Comparison of ENCODE assay signal across 39 cellular contexts in genomic region chrY:13766040-13766439, GRCh38.
"Had no signal": no experiment of that assay in that cellular context is flagged by ENCODE, and none has a peak within 500 bp of the region (broad histone marks: within the 10 kb centered on the region; RNA-seq: fewer than 3 reads in every experiment).

No MANE protein-coding gene starts in this region.

- H3K27me3 ChIP-seq: adrenal gland, ascending aorta, body of pancreas, brain microvascular endothelial cell, breast epithelium, cardiac muscle cell had no signal

- H3K4me3 Mint-ChIP-seq: activated naive CD4-positive, alpha-beta T cell treated with anti-CD3 and anti-CD28 coated beads for 36 hours; activated naive CD4-positive, alpha-beta T cell treated with anti-CD3 and anti-CD28 coated beads, Interleukin-2, amount 10 ng/mL, durations not matched to agents 7 days and 5 days; activated naive CD4-positive, alpha-beta T cell treated with anti-CD3 and anti-CD28 coated beads, Interleukin-2, amount 50 U/mL, for 24 hours; activated naive CD8-positive, alpha-beta T cell; activated naive CD8-positive, alpha-beta T cell treated with anti-CD3 and anti-CD28 coated beads for 36 hours; activated naive CD8-positive, alpha-beta T cell treated with anti-CD3 and anti-CD28 coated beads, Interleukin-2, amount 10 ng/mL, durations not matched to agents 7 days and 5 days; activated naive CD8-positive, alpha-beta T cell treated with anti-CD3 and anti-CD28 coated beads, Interleukin-2, amount 50 U/mL, for 24 hours; activated T-cell treated with anti-CD3 and anti-CD28 coated beads, Interleukin-2, amount 50 U/mL, for 24 hours; activated T-cell treated with anti-CD3 and anti-CD28 coated beads, Interleukin-2, amount 50 U/mL, for 4 hours; activated T-cell treated with anti-CD3 and anti-CD28 coated beads, Interleukin-2, amount 50 U/mL, for 72 hours; activated T-helper 1 cell treated with anti-CD3 and anti-CD28 coated beads, Interleukin-12 subunit alpha, Interleukin-12 subunit beta, Interleukin-2, Interleukin-4 antibody, amounts not matched to agents 30 ng/mL and 10 ng/mL and 1 ng/mL, durations not matched to agents 14 hours and 24 hours and 36 hours; brain had no signal

- H3K4me1 ChIP-seq: adrenal gland, ascending aorta, body of pancreas, breast epithelium had no signal

- H3K4me1 Mint-ChIP-seq: activated naive CD4-positive, alpha-beta T cell treated with anti-CD3 and anti-CD28 coated beads, Interleukin-2, amount 10 ng/mL, durations not matched to agents 7 days and 5 days; activated naive CD4-positive, alpha-beta T cell treated with anti-CD3 and anti-CD28 coated beads, Interleukin-2, amount 50 U/mL, for 24 hours; activated naive CD8-positive, alpha-beta T cell treated with anti-CD3 and anti-CD28 coated beads for 36 hours; activated naive CD8-positive, alpha-beta T cell treated with anti-CD3 and anti-CD28 coated beads, Interleukin-2, amount 10 ng/mL, durations not matched to agents 7 days and 5 days; activated naive CD8-positive, alpha-beta T cell treated with anti-CD3 and anti-CD28 coated beads, Interleukin-2, amount 50 U/mL, for 24 hours; brain had no signal

- H3K36me3 ChIP-seq: adrenal gland, ascending aorta, brain microvascular endothelial cell, breast epithelium, cardiac muscle cell had no signal

- H3K4me3 ChIP-seq: adrenal gland, ascending aorta, body of pancreas, breast epithelium, cardiac muscle cell had no signal

- DNase-seq: activated effector memory CD4-positive, alpha-beta T cell treated with anti-CD3 and anti-CD28 coated beads, Interleukin-2, amount 50 U/mL, for 16 hours; activated effector memory CD4-positive, alpha-beta T cell treated with Interleukin-2 at 50 U/mL for 16 hours; activated gamma-delta T cell; activated gamma-delta T cell treated with Interleukin-2 at 50 U/mL for 16 hours; activated naive CD4-positive, alpha-beta T cell; activated naive CD4-positive, alpha-beta T cell treated with anti-CD3 and anti-CD28 coated beads for 36 hours; activated naive CD4-positive, alpha-beta T cell treated with anti-CD3 and anti-CD28 coated beads, Interleukin-2, amount 10 ng/mL, durations not matched to agents 7 days and 5 days; activated naive CD4-positive, alpha-beta T cell treated with anti-CD3 and anti-CD28 coated beads, Interleukin-2, amount 50 U/mL, for 16 hours; activated naive CD4-positive, alpha-beta T cell treated with Interleukin-2 at 50 U/mL for 16 hours; activated naive CD8-positive, alpha-beta T cell treated with anti-CD3 and anti-CD28 coated beads for 36 hours; activated naive CD8-positive, alpha-beta T cell treated with anti-CD3 and anti-CD28 coated beads, Interleukin-2, amount 10 ng/mL, durations not matched to agents 7 days and 5 days; activated naive CD8-positive, alpha-beta T cell treated with anti-CD3 and anti-CD28 coated beads, Interleukin-2, amount 50 U/mL, for 24 hours; activated T-cell treated with anti-CD3 and anti-CD28 coated beads for 4 hours; activated T-cell treated with anti-CD3 and anti-CD28 coated beads, Interleukin-2, amount 50 U/mL, for 1 hour; activated T-cell treated with anti-CD3 and anti-CD28 coated beads, Interleukin-2, amount 50 U/mL, for 24 hours; activated T-cell treated with anti-CD3 and anti-CD28 coated beads, Interleukin-2, amount 50 U/mL, for 4 hours; activated T-cell treated with anti-CD3 and anti-CD28 coated beads, Interleukin-2, amount 50 U/mL, for 48 hours; activated T-cell treated with anti-CD3 and anti-CD28 coated beads, Interleukin-2, amount 50 U/mL, for 72 hours; adrenal gland; amniotic stem cell; amygdala; anterior cingulate cortex; aorta; body of pancreas; brain microvascular endothelial cell; caudate nucleus; central memory CD4-positive, alpha-beta T cell; cerebellar nuclear complex had no signal

- H3K27ac Mint-ChIP-seq: activated naive CD4-positive, alpha-beta T cell treated with anti-CD3 and anti-CD28 coated beads for 36 hours; activated naive CD4-positive, alpha-beta T cell treated with anti-CD3 and anti-CD28 coated beads, Interleukin-2, amount 10 ng/mL, durations not matched to agents 7 days and 5 days; activated naive CD4-positive, alpha-beta T cell treated with anti-CD3 and anti-CD28 coated beads, Interleukin-2, amount 50 U/mL, for 24 hours; activated naive CD4-positive, alpha-beta T cell treated with anti-CD3 and anti-CD28 coated beads, Interleukin-2, amount 50 U/mL, for 72 hours; activated naive CD8-positive, alpha-beta T cell; activated naive CD8-positive, alpha-beta T cell treated with anti-CD3 and anti-CD28 coated beads for 36 hours; activated naive CD8-positive, alpha-beta T cell treated with anti-CD3 and anti-CD28 coated beads, Interleukin-2, amount 10 ng/mL, durations not matched to agents 7 days and 5 days; activated naive CD8-positive, alpha-beta T cell treated with anti-CD3 and anti-CD28 coated beads, Interleukin-2, amount 50 U/mL, for 24 hours; activated T-cell treated with anti-CD3 and anti-CD28 coated beads, Interleukin-2, amount 50 U/mL, for 24 hours; activated T-cell treated with anti-CD3 and anti-CD28 coated beads, Interleukin-2, amount 50 U/mL, for 72 hours; activated T-helper 1 cell treated with anti-CD3 and anti-CD28 coated beads, Interleukin-12 subunit alpha, Interleukin-12 subunit beta, Interleukin-2, Interleukin-4 antibody, amounts not matched to agents 30 ng/mL and 10 ng/mL and 1 ng/mL, durations not matched to agents 14 hours and 24 hours and 36 hours; activated T-helper 2 cell treated with anti-CD3 and anti-CD28 coated beads, Interferon-gamma antibody, Interleukin-2, Interleukin-4, amounts not matched to agents 10 μg/mL and 5 μg/mL and 100 μg/mL, durations not matched to agents 14 hours and 24 hours and 36 hours; brain had no signal

- ATAC-seq: activated naive CD8-positive, alpha-beta T cell treated with anti-CD3 and anti-CD28 coated beads, Interleukin-2, amount 50 U/mL, for 24 hours; activated T-cell treated with anti-CD3 and anti-CD28 coated beads, Interleukin-2, amount 50 U/mL, for 4 hours; body of pancreas had no signal

- H3K9me3 Mint-ChIP-seq: activated naive CD4-positive, alpha-beta T cell treated with anti-CD3 and anti-CD28 coated beads for 36 hours; activated naive CD4-positive, alpha-beta T cell treated with anti-CD3 and anti-CD28 coated beads, Interleukin-2, amount 10 ng/mL, durations not matched to agents 7 days and 5 days; activated naive CD4-positive, alpha-beta T cell treated with anti-CD3 and anti-CD28 coated beads, Interleukin-2, amount 50 U/mL, for 24 hours; activated naive CD4-positive, alpha-beta T cell treated with anti-CD3 and anti-CD28 coated beads, Interleukin-2, amount 50 U/mL, for 72 hours; activated naive CD8-positive, alpha-beta T cell treated with anti-CD3 and anti-CD28 coated beads for 36 hours; activated naive CD8-positive, alpha-beta T cell treated with anti-CD3 and anti-CD28 coated beads, Interleukin-2, amount 10 ng/mL, durations not matched to agents 7 days and 5 days; activated naive CD8-positive, alpha-beta T cell treated with anti-CD3 and anti-CD28 coated beads, Interleukin-2, amount 50 U/mL, for 24 hours; activated T-cell treated with anti-CD3 and anti-CD28 coated beads, Interleukin-2, amount 50 U/mL, for 24 hours; activated T-cell treated with anti-CD3 and anti-CD28 coated beads, Interleukin-2, amount 50 U/mL, for 4 hours; activated T-cell treated with anti-CD3 and anti-CD28 coated beads, Interleukin-2, amount 50 U/mL, for 72 hours; activated T-helper 1 cell treated with anti-CD3 and anti-CD28 coated beads, Interleukin-12 subunit alpha, Interleukin-12 subunit beta, Interleukin-2, Interleukin-4 antibody, amounts not matched to agents 30 ng/mL and 10 ng/mL and 1 ng/mL, durations not matched to agents 14 hours and 24 hours and 36 hours; activated T-helper 2 cell treated with anti-CD3 and anti-CD28 coated beads, Interferon-gamma antibody, Interleukin-2, Interleukin-4, amounts not matched to agents 10 μg/mL and 5 μg/mL and 100 μg/mL, durations not matched to agents 14 hours and 24 hours and 36 hours had no signal

- H3K27me3 Mint-ChIP-seq: activated naive CD4-positive, alpha-beta T cell treated with anti-CD3 and anti-CD28 coated beads, Interleukin-2, amount 10 ng/mL, durations not matched to agents 7 days and 5 days; activated naive CD4-positive, alpha-beta T cell treated with anti-CD3 and anti-CD28 coated beads, Interleukin-2, amount 50 U/mL, for 24 hours; activated naive CD8-positive, alpha-beta T cell; activated naive CD8-positive, alpha-beta T cell treated with anti-CD3 and anti-CD28 coated beads for 36 hours; activated naive CD8-positive, alpha-beta T cell treated with anti-CD3 and anti-CD28 coated beads, Interleukin-2, amount 10 ng/mL, durations not matched to agents 7 days and 5 days; activated naive CD8-positive, alpha-beta T cell treated with anti-CD3 and anti-CD28 coated beads, Interleukin-2, amount 50 U/mL, for 24 hours; activated T-cell treated with anti-CD3 and anti-CD28 coated beads, Interleukin-2, amount 50 U/mL, for 24 hours; brain had no signal

- H3K9me3 ChIP-seq: adrenal gland, ascending aorta, body of pancreas, breast epithelium had no signal

- H3K27ac ChIP-seq: adrenal gland, ascending aorta, body of pancreas, brain microvascular endothelial cell, breast epithelium, cardiac muscle cell had no signal

- H3K36me3 Mint-ChIP-seq: activated naive CD4-positive, alpha-beta T cell treated with anti-CD3 and anti-CD28 coated beads, Interleukin-2, amount 50 U/mL, for 24 hours; activated naive CD4-positive, alpha-beta T cell treated with anti-CD3 and anti-CD28 coated beads, Interleukin-2, amount 50 U/mL, for 72 hours; activated naive CD8-positive, alpha-beta T cell; brain had no signal

- FAIRE-seq: astrocyte, bronchial epithelial cell had no signal
